8 cellular contexts compared by ENCODE assay signal in the genomic region with DNA sequence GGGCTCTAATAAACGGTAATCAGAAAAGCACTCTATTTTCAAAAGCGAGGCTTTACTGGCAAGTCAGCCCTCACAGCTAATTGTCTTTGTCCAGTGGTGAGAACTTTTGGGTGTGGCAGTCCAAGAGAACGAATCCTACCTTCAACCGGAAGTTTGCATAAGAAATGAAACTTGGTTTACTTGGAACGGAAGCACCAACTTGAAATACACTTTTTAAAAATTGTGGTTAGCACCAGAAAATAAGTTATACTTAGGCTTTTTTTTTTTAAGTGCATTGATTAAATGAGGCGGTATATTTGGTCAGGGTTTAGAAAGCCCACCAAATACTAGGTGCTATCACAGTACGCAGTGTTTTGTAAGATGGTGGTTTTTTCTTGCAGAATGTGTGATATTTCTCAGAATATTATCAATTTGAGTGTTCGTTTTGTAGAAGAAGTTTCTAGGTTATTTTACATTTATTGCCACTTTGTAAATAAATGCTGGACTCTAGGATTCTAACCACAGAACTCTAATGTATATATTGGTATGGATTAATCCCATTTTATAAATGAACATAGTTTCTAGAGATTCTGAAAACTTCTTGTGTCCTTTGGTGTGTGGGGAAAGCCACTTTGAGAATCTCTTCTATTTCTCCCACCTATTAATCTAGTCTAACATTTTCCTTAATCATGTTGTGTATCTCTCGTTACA. TPM values are rescaled to one million over a fixed set of nuclear protein-coding genes. Genes with fewer than 3 reads are reported as not detected.
DNase-seq lines count a peak whose midpoint lies in the region; ATAC-seq and TF ChIP-seq lines count a peak whose summit lies in the region.

No MANE protein-coding gene starts in this region.

- no peak for TF ChIP-seq EP300 in neural cell (conservative IDR thresholded peaks at IDR 0.05; ENCODE audit: poor library complexity, severe bottlenecking)

- no peak for DNase-seq in BJ (ENCODE audit: low read depth)
- DNase-seq in GM23248 = peak; percentile 70
- DNase-seq in SK-N-MC (ENCODE audit: low read depth, low spot score) = no peak
- no peak for DNase-seq in endodermal cell
- DNase-seq in islet precursor cell = no peak
- no peak for DNase-seq in NCI-H1417 treated with DMSO at 0.1 percent for 48 hours (lab: John Stamatoyannopoulos, UW)

- no peak overlapping the region for H2AFZ ChIP-seq in GM23248
- no peak overlapping the region for H2AFZ ChIP-seq in neural cell (ENCODE audit: low read depth, low read length)

- peaks cover 34% of the 10 kb centered on the region for H3K4me1 Mint-ChIP-seq in endodermal cell

- peak overlapping the region; percentile 95 for H3K4me3 Mint-ChIP-seq in endodermal cell

- H3K9me2 ChIP-seq in GM23248 (ENCODE audit: insufficient read depth) = no peaks in the 10 kb centered on the region
- H3K9me2 ChIP-seq in neural cell (ENCODE audit: insufficient read depth, low read length) = no peaks in the 10 kb centered on the region

- H3K79me2 ChIP-seq in GM23248 (ENCODE audit: insufficient read depth) (peaks cover 76% of the 10 kb centered on the region), neural cell (replicated peaks; ENCODE audit: insufficient read depth, low read length) (peaks cover 27% of the 10 kb centered on the region)

- no peak for TF ChIP-seq RAD21 in neural cell (conservative IDR thresholded peaks at IDR 0.05)

- 15 to 19% methylated on average over 9 of the region's 9 CpGs for WGBS in GM23248 (ENCODE audit: low coverage in 1 of 2, low lambda C conversion rate in 2 of 2, missing lambda C conversion rate in 2 of 2), 2 experiments
- 15 to 22% methylated on average over 7 to 9 of the region's 9 CpGs for WGBS in endodermal cell (ENCODE audit: insufficient coverage in 1 of 2, insufficient read length in 1 of 2), 2 experiments

- H3K4me1 ChIP-seq in GM23248 (ENCODE audit: insufficient read depth) (peaks cover 43% of the 10 kb centered on the region), endodermal cell (ENCODE audit: control insufficient read depth, insufficient read depth, low read length) (no peaks in the 10 kb centered on the region)

- H3K4me3 ChIP-seq in BJ (ENCODE audit: low read depth, low read length) = peak overlapping the region; percentile 95
- peak overlapping the region; percentile 99 for H3K4me3 ChIP-seq in GM23248
- peak overlapping the region; percentile 88 for H3K4me3 ChIP-seq in SK-N-MC
- peak overlapping the region; percentile 100 for H3K4me3 ChIP-seq in endodermal cell (ENCODE audit: low read length)
- peak overlapping the region; percentile 96 for H3K4me3 ChIP-seq in neural cell (ENCODE audit: low read length)

- CTCF ChIA-PET in BJ (lab: Yijun Ruan, JAX) = interaction anchor here (0.6 to 1.3 kb wide), 2 partner anchors 12 to 347 kb away, joined by 3 to 4 read pairs; partner anchors contain the start of gene MYL12B

- no peak for TF ChIP-seq CTCF in BJ (IDR thresholded peaks at IDR 0.05; ENCODE audit: insufficient read depth, low read depth, low read length)
- TF ChIP-seq CTCF in endodermal cell (conservative IDR thresholded peaks at IDR 0.05) = no peak
- no peak for TF ChIP-seq CTCF in neural cell (IDR thresholded peaks at IDR 0.05; ENCODE audit: poor library complexity, severe bottlenecking)

- H3K36me3 ChIP-seq in BJ (ENCODE audit: control insufficient read depth, insufficient read depth, low read length) = no peaks in the 10 kb centered on the region; the same call in 1 of the 2 replicates
- peaks cover 18% of the 10 kb centered on the region for H3K36me3 ChIP-seq in GM23248 (ENCODE audit: low read depth)
- H3K36me3 ChIP-seq in SK-N-MC (ENCODE audit: insufficient read depth, low read length) = peaks cover 37% of the 10 kb centered on the region
- peaks cover 32% of the 10 kb centered on the region for H3K36me3 ChIP-seq in endodermal cell (ENCODE audit: control insufficient read depth, insufficient read depth, low read length)
- H3K36me3 ChIP-seq in neural cell (ENCODE audit: insufficient read depth, low read length) = no peaks in the 10 kb centered on the region

- no peaks in the 10 kb centered on the region for H3K27me3 Mint-ChIP-seq in endodermal cell (ENCODE audit: insufficient read depth)

- peaks cover 15% of the 10 kb centered on the region for H3K36me3 Mint-ChIP-seq in endodermal cell (ENCODE audit: low read depth)

- POLR2A ChIA-PET in BJ (lab: Charles Lee) = no interaction called here

- ATAC-seq in GM18873 (IDR thresholded peaks at IDR 0.05; ENCODE audit: low FRiP score, unreplicated experiment) = no peak

- H3K9me3 ChIP-seq in GM23248 (ENCODE audit: low read depth) (no peaks in the 10 kb centered on the region), SK-N-MC (ENCODE audit: low read depth, low read length) (no peaks in the 10 kb centered on the region), endodermal cell (ENCODE audit: control insufficient read depth, low read length) (peaks cover 4% of the 10 kb centered on the region), neural cell (ENCODE audit: low read length) (no peaks in the 10 kb centered on the region)

- peak overlapping the region; percentile 100 for H3K27ac Mint-ChIP-seq in endodermal cell

- H4K20me1 ChIP-seq in GM23248 (ENCODE audit: insufficient read depth) = no peaks in the 10 kb centered on the region
- H4K20me1 ChIP-seq in neural cell (ENCODE audit: insufficient read depth) = no peaks in the 10 kb centered on the region

- H3K9me3 Mint-ChIP-seq in endodermal cell = no peaks in the 10 kb centered on the region

- H3K27ac ChIP-seq in GM23248 = peak overlapping the region; percentile 95
- H3K27ac ChIP-seq in SK-N-MC = peak overlapping the region; percentile 99
- H3K27ac ChIP-seq in endodermal cell (ENCODE audit: low read depth, low read length) = no peak overlapping the region
- H3K27ac ChIP-seq in neural cell (ENCODE audit: low read length) = no peak overlapping the region

- H3F3A ChIP-seq in GM23248 (ENCODE audit: insufficient read depth) (peaks cover 66% of the 10 kb centered on the region), neural cell (ENCODE audit: insufficient read depth, low read length, poor library complexity, severe bottlenecking) (no peaks in the 10 kb centered on the region)

- in situ Hi-C loops in GM23248 (cut with MboI) = loop anchor here (10.0 kb wide), 1 partner anchor 484 kb away; no protein-coding TSS in a partner anchor

- H3K9ac ChIP-seq in GM23248 = peak overlapping the region; percentile 95
- peak overlapping the region; percentile 99 for H3K9ac ChIP-seq in SK-N-MC (ENCODE audit: insufficient read length)
- peak overlapping the region; percentile 98 for H3K9ac ChIP-seq in endodermal cell (ENCODE audit: extremely low read depth, low read length, poor library complexity, severe bottlenecking)
- peak overlapping the region; percentile 79 for H3K9ac ChIP-seq in neural cell (ENCODE audit: low read length)

- H3K4me2 ChIP-seq in GM23248 (ENCODE audit: unreplicated experiment) = peak overlapping the region; percentile 91
- H3K4me2 ChIP-seq in neural cell (ENCODE audit: low read length) = peak overlapping the region; percentile 98

- H3K27me3 ChIP-seq in BJ (ENCODE audit: control insufficient read depth, insufficient read depth, low read length) = no peaks in the 10 kb centered on the region
- H3K27me3 ChIP-seq in GM23248 (replicated peaks; ENCODE audit: insufficient read depth) = no peaks in the 10 kb centered on the region
- no peaks in the 10 kb centered on the region for H3K27me3 ChIP-seq in endodermal cell (ENCODE audit: control insufficient read depth, insufficient read depth, low read length, poor library complexity, severe bottlenecking)
- no peaks in the 10 kb centered on the region for H3K27me3 ChIP-seq in neural cell (ENCODE audit: insufficient read depth, low read depth, low read length)

TF ChIP-seq in neural cell, 6 proteins besides CTCF, POLR2A, EP300 and RAD21 (continues in another document):
- TF ChIP-seq TAF1 (IDR thresholded peaks at IDR 0.05; ENCODE audit: low read depth) (no peak), SMC3 (conservative IDR thresholded peaks at IDR 0.05; ENCODE audit: poor library complexity) (no peak), EZH2 (IDR thresholded peaks at IDR 0.05; ENCODE audit: borderline replicate concordance, insufficient read depth, low read length, poor library complexity, severe bottlenecking) (no peak), POLR2AphosphoS5 (IDR thresholded peaks at IDR 0.05) (no peak)

RNA-seq across cellular contexts. Expression of gene MYL12A, which starts 1.2 kb away (rescaled TPM):
- polyA plus RNA-seq in BJ (2011; rRNA removed) (579 and 1,077 TPM in 2 replicates), GM23248 (2016; fragmentation: Nextera tagmentation; extraction: Ambion mirVana) (1,649 and 1,670 TPM in 2 replicates), neural cell (57.9 and 62.7 TPM in 2 replicates)
- 231 and 424 TPM in 2 replicates for polyA minus RNA-seq in BJ (2011; rRNA and poly(A)+ RNA removed)
- 748 and 789 TPM in 2 replicates for total RNA-seq in GM23248 (2014; rRNA removed; shearing (Covaris generic))
- 100 to 1,000 TPM; 267 to 271 TPM for total RNA-seq in endodermal cell
- polyA plus RNA-seq in endodermal cell (2013, experiment 1 of 2) = 246 TPM
- polyA plus RNA-seq in endodermal cell (2013, experiment 2 of 2) = 268 TPM
- 25.1 and 36.0 TPM in 2 replicates for polyA minus RNA-seq in neural cell

RNA-seq across cellular contexts. Expression of gene MYL12B, which starts 13.1 kb away (rescaled TPM):
- polyA plus RNA-seq in BJ (2011; rRNA removed) (778 and 1,016 TPM in 2 replicates), GM23248 (2016; fragmentation: Nextera tagmentation; extraction: Ambion mirVana) (1,218 and 1,219 TPM in 2 replicates), neural cell (384 and 409 TPM in 2 replicates)
- polyA minus RNA-seq in BJ (2011; rRNA and poly(A)+ RNA removed) = 204 and 327 TPM in 2 replicates
- total RNA-seq in GM23248 (2014; rRNA removed; shearing (Covaris generic)) = 608 and 614 TPM in 2 replicates
- 100 to 1,000 TPM; 190 to 198 TPM for total RNA-seq in endodermal cell
- 207 TPM for polyA plus RNA-seq in endodermal cell (2013, experiment 1 of 2)
- 210 TPM for polyA plus RNA-seq in endodermal cell (2013, experiment 2 of 2)
- polyA minus RNA-seq in neural cell = 167 and 182 TPM in 2 replicates

RNA-seq across cellular contexts. Expression of gene MYOM1, which starts 29.0 kb away (rescaled TPM):
- 0.26 and 0.48 TPM in 2 replicates for polyA plus RNA-seq in BJ (2011; rRNA removed)
- polyA minus RNA-seq in BJ (2011; rRNA and poly(A)+ RNA removed) = 0.10 and 0.43 TPM in 2 replicates
- total RNA-seq in GM23248 (2014; rRNA removed; shearing (Covaris generic)) = 0.65 TPM in 1 of 2 replicates, not detected in the other
- 0.42 and 0.64 TPM in 2 replicates for polyA plus RNA-seq in GM23248 (2016; fragmentation: Nextera tagmentation; extraction: Ambion mirVana)
- under 1 TPM; 0.49 to 0.88 TPM for total RNA-seq in endodermal cell
- polyA plus RNA-seq in endodermal cell (2013, experiment 1 of 2) = 0.43 TPM
- polyA plus RNA-seq in endodermal cell (2013, experiment 2 of 2) = 0.37 TPM
- polyA plus RNA-seq in neural cell = 0.40 and 1.7 TPM in 2 replicates
- polyA minus RNA-seq in neural cell = 1.9 and 2.0 TPM in 2 replicates

Comparison
In these comparisons a context has a peak if more than half of its experiments do, and no peak if none do; other contexts are left out.
1. H3K27ac ChIP-seq: peak in GM23248 (single experiment) and SK-N-MC (single experiment); none in endodermal cell (single experiment) and neural cell (single experiment).
2. Peak in every context shown above with its lines, with median percentiles within 50 percentile points of each other: H3K4me3 ChIP-seq and H3K9ac ChIP-seq.